1 cellular context compared by ENCODE assay signal in the genomic region with DNA sequence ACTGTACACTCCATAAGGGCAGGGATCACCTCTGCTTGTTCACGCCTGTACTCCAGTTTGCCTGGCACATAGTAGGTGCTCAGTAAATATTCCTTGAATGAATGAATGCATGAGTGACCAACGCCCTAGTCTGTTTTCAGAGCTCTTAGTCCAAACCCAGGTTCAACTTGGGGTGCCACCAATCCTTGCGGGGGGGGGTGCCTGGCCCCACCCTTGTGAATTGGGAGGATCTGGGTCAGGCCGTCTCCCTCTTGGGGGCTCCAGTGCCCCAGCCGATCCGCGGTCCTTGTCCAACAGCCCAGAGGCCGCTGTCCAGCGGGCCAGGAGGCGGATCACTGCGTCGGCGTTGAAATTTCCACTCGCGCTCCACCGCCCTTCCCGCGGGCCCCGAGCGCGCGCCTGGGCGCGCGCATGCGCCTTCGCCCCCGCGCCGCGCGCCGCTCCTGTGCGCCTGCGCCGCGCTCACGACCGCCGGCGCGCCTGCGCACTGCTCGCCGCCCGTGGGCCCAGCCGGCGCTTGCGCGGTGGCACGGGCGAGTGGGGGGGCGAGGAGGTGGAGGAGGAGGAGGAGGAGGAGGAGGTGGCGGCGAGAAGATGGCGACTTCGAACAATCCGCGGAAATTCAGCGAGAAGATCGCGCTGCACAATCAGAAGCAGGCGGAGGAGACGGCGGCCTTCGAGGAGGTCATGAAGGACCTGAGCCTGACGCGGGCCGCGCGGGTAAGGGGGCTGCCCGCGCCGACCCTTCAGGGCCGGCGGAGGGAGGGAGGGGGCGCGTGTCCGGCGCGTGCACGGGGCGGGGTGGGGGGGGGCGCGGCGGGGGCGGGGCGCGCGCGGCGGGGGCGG.
TF ChIP-seq lines count a peak whose summit lies in the region.

A gene with protein sequence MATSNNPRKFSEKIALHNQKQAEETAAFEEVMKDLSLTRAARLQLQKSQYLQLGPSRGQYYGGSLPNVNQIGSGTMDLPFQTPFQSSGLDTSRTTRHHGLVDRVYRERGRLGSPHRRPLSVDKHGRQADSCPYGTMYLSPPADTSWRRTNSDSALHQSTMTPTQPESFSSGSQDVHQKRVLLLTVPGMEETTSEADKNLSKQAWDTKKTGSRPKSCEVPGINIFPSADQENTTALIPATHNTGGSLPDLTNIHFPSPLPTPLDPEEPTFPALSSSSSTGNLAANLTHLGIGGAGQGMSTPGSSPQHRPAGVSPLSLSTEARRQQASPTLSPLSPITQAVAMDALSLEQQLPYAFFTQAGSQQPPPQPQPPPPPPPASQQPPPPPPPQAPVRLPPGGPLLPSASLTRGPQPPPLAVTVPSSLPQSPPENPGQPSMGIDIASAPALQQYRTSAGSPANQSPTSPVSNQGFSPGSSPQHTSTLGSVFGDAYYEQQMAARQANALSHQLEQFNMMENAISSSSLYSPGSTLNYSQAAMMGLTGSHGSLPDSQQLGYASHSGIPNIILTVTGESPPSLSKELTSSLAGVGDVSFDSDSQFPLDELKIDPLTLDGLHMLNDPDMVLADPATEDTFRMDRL (plus strand): TSS at position 572 of the 846 bp plus-strand sequence. CDS start 23 bp downstream, at position 595.

TF ChIP-seq in PFSK-1, 5 proteins besides CTCF, POLR2A, EP300 and RAD21 (continued from another document):
- TF ChIP-seq REST (IDR thresholded peaks at IDR 0.05; ENCODE audit: insufficient read depth in 1 of 2, low read depth in 2 of 2, low read length in 2 of 2): peak; percentile 84 to 90
